8 cellular contexts compared by ENCODE assay signal in the genomic region with DNA sequence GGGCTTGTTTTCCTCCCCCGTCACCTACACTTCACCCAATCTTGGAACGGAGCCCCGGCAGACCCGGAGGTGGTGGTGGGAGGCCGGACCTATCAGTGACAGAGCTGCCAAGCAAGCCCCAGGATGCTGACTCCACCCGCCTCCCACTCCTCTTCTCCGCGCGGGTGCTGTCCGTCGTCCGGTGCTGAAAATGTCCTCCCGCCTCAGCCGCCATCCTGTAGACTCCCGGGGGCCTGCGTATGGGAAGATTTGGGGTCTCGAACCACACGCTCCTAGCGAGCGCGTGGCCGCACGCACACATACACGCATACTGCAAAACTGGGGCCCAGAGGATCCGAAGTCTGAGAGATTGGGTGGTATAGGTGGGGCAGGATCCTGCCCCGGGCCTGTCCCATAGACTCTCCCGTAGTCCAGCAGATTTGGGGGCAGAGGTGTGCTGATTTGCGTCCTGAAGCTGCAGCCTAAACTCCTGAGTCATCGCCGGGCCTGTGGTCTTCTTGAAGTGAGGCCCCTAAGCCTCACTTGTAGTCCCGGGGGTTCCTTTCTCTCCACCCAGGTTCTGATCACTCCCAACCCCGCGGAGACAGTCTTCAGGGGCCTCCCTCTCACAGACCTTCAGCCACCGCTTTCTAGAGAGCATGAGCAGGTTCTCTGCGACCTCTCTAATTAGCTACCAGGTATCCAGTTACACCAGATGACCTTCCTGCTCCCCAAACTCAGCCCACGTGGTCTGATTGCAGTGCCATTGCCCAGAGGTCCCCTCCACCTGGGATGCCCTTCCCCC. TPM values are rescaled to one million over a fixed set of nuclear protein-coding genes. Genes with fewer than 3 reads are reported as not detected.
DNase-seq lines count a peak whose midpoint lies in the region; ATAC-seq and TF ChIP-seq lines count a peak whose summit lies in the region.

No MANE protein-coding gene starts in this region.

- TF ChIP-seq CTCF in psoas muscle (IDR thresholded peaks at IDR 0.05), result no peak

- 9 to 11% (median 10%) methylated on average over 32 to 36 of the region's 36 CpGs for WGBS in psoas muscle, 3 donors

- peak; percentile 67 for DNase-seq in NCI-H1105 (lab: John Stamatoyannopoulos, UW)
- DNase-seq in NCI-H1105 treated with DMSO at 0.1 percent for 48 hours (lab: John Stamatoyannopoulos, UW), result no peak
- DNase-seq in OCI-M2 (lab: John Stamatoyannopoulos, UW; ENCODE audit: unreplicated experiment), result peak; percentile 80
- DNase-seq in activated naive CD4-positive, alpha-beta T cell treated with Interleukin-2 at 50 U/mL for 16 hours, result peak; percentile 88
- DNase-seq in cardiac septum (ENCODE audit: low spot score), result peak; percentile 83
- peak in 1 of 2 donors; percentile 72 for DNase-seq in psoas muscle
- no peak for DNase-seq in A172 (ENCODE audit: low spot score)

- peaks cover 0 to 23% of the 10 kb centered on the region in 2 donors for H3K36me3 ChIP-seq in psoas muscle (ENCODE audit: insufficient read depth in 1 of 2, low read depth in 1 of 2)

- H3K27ac ChIP-seq in psoas muscle, result peak overlapping the region; percentile 95

- peaks cover 16% of the 10 kb centered on the region for H3K4me1 ChIP-seq in psoas muscle

- H3K27me3 ChIP-seq in psoas muscle (ENCODE audit: insufficient read depth in 3 of 3, low read length in 2 of 3), result peaks cover 0 to 31% (median 11%) of the 10 kb centered on the region in 3 donors

- intact Hi-C loops in cardiac septum (cut with DNase I) (loop anchor here (2.0 kb wide), 1 partner anchor 21 kb away; the partner anchor contains the start of gene RAB1B), psoas muscle (cut with DNase I) (no loop called here)

- peak overlapping the region; percentile 96 for H3K4me3 ChIP-seq in psoas muscle

- H3K9me3 ChIP-seq in psoas muscle, result no peaks in the 10 kb centered on the region

- ATAC-seq in HG02885 (IDR thresholded peaks at IDR 0.05; ENCODE audit: poor library complexity, unreplicated experiment), result peak; percentile 39
- ATAC-seq in psoas muscle, result peak; percentile 26 to 50 (median 46)

RNA-seq across cellular contexts. Expression of gene YIF1A, which starts 0.8 kb away (rescaled TPM):
- total RNA-seq in cardiac septum, result 74.0 TPM
- total RNA-seq in psoas muscle, result 10 to 100 TPM; 70.1 to 90.4 (median 78.6) TPM
- polyA plus RNA-seq in psoas muscle, result 100 to 1,000 TPM in 1 of 3 donors, 10 to 100 TPM in 2; 87.4 to 161 (median 96.1) TPM
- total RNA-seq in A172 (2014; rRNA removed; shearing (Covaris generic)), result 86.1 and 109 TPM in 2 replicates

RNA-seq across cellular contexts. Expression of gene TMEM151A, which starts 2.0 kb away (rescaled TPM):
- total RNA-seq in cardiac septum, result 0.24 TPM
- not detected for total RNA-seq in psoas muscle
- polyA plus RNA-seq in psoas muscle, result under 1 TPM in 2 of 3 donors, not detected in 1; 0.04 to 0.05 TPM
- 0.05 TPM in 1 of 2 replicates, not detected in the other for total RNA-seq in A172 (2014; rRNA removed; shearing (Covaris generic))

RNA-seq across cellular contexts. Expression of gene CNIH2, which starts 11.8 kb away (rescaled TPM):
- total RNA-seq in cardiac septum (0.22 TPM), psoas muscle (not detected)
- polyA plus RNA-seq in psoas muscle, result under 1 TPM in 1 of 3 donors, not detected in 2; 0.05 TPM
- total RNA-seq in A172 (2014; rRNA removed; shearing (Covaris generic)), result 0.72 and 1.9 TPM in 2 replicates

RNA-seq across cellular contexts. Expression of gene RAB1B, which starts 21.3 kb away (rescaled TPM):
- total RNA-seq in cardiac septum (124 TPM), psoas muscle (100 to 1,000 TPM; 120 to 146 (median 129) TPM)
- 100 to 1,000 TPM; 121 to 163 (median 130) TPM for polyA plus RNA-seq in psoas muscle
- 132 and 133 TPM in 2 replicates for total RNA-seq in A172 (2014; rRNA removed; shearing (Covaris generic))

RNA-seq across cellular contexts. Expression of gene CD248, which starts 27.1 kb away (rescaled TPM):
- total RNA-seq in cardiac septum (9.7 TPM), psoas muscle (10 to 100 TPM in 1 of 4 donors, 1 to 10 TPM in 3; 7.3 to 10.7 (median 9.1) TPM)
- polyA plus RNA-seq in psoas muscle, result 1 to 10 TPM; 2.9 to 8.9 (median 5.5) TPM
- total RNA-seq in A172 (2014; rRNA removed; shearing (Covaris generic)), result not detected in 2 replicates

Comparison
In these comparisons a context has a peak if more than half of its experiments do, and no peak if none do; other contexts are left out.
1. DNase-seq: peak in NCI-H1105 (single experiment), OCI-M2 (single experiment), activated naive CD4-positive, alpha-beta T cell treated with Interleukin-2 at 50 U/mL for 16 hours (single experiment) and cardiac septum (single experiment); none in NCI-H1105 treated with DMSO at 0.1 percent for 48 hours (single experiment) and A172 (single experiment).